In genomic region chr10:48533951-48534720, GRCh38 we compare ENCODE assay signal across 17 cellular contexts.
DNase-seq lines count a peak whose midpoint lies in the region; ATAC-seq and TF ChIP-seq lines count a peak whose summit lies in the region.
"Had no signal": no experiment of that assay in that cellular context is flagged by ENCODE, and none has a peak within 500 bp of the region (broad histone marks: within the 10 kb centered on the region; RNA-seq: fewer than 3 reads in every experiment).

No MANE protein-coding gene starts in this region.

- H3K36me3 ChIP-seq in adipocyte (ENCODE audit: control insufficient read depth, insufficient read depth, low read length, severe bottlenecking) (no peaks in the 10 kb centered on the region), WERI-Rb-1 (no peaks in the 10 kb centered on the region)
- H3K36me3 ChIP-seq: gastrocnemius medialis, suprapubic skin had no signal

- H3K9me3 ChIP-seq in adipocyte (ENCODE audit: control insufficient read depth, low read length), result no peaks in the 10 kb centered on the region
- H3K9me3 ChIP-seq in WERI-Rb-1 (ENCODE audit: severe bottlenecking), result no peaks in the 10 kb centered on the region
- H3K9me3 ChIP-seq: gastrocnemius medialis, suprapubic skin had no signal

- H3K4me3 ChIP-seq in adipocyte (ENCODE audit: low read length) (no peak overlapping the region), WERI-Rb-1 (ENCODE audit: low read depth, low read length) (no peak overlapping the region)
- H3K4me3 ChIP-seq: BLaER1 treated with 17β-estradiol and CSF1 and Interleukin-3, amounts not matched to agents 10 nM and 100 nM; gastrocnemius medialis; suprapubic skin had no signal

- no peak for ATAC-seq in HG03135 (IDR thresholded peaks at IDR 0.05; ENCODE audit: unreplicated experiment)
- no peak for ATAC-seq in GM19397 (IDR thresholded peaks at IDR 0.05; ENCODE audit: unreplicated experiment)
- ATAC-seq: activated CD8-positive, alpha-beta memory T cell treated with anti-CD3 and anti-CD28 coated beads, Interleukin-2, amount 10 ng/mL, durations not matched to agents 7 days and 5 days; gastrocnemius medialis; HepG2 had no signal

- no peaks in the 10 kb centered on the region for H3K4me1 ChIP-seq in adipocyte (ENCODE audit: control insufficient read depth, insufficient read depth, low read length)
- H3K4me1 ChIP-seq: gastrocnemius medialis, suprapubic skin had no signal

- H3K27me3 ChIP-seq in adipocyte (replicated peaks; ENCODE audit: control insufficient read depth, insufficient read depth, low read length), result no peaks in the 10 kb centered on the region
- no peaks in the 10 kb centered on the region for H3K27me3 ChIP-seq in WERI-Rb-1 (ENCODE audit: insufficient read depth, low read depth, severe bottlenecking)
- H3K27me3 ChIP-seq: BLaER1 treated with 17β-estradiol and CSF1 and Interleukin-3, amounts not matched to agents 10 nM and 100 nM; gastrocnemius medialis; suprapubic skin had no signal

- DNase-seq in AG08395 (ENCODE audit: low spot score), result peak; percentile 58
- DNase-seq in GM03348 (ENCODE audit: low spot score), result peak; percentile 52
- DNase-seq in adipocyte (ENCODE audit: low read depth), result peak; percentile 48
- DNase-seq in iPS DF 19.7 (ENCODE audit: low read depth, low spot score), result peak; percentile 73
- DNase-seq in WERI-Rb-1, result no peak
- no peak for DNase-seq in kidney tubule cell (ENCODE audit: low spot score)
- DNase-seq: activated CD8-positive, alpha-beta memory T cell treated with anti-CD3 and anti-CD28 coated beads, Interleukin-2, amount 10 ng/mL, durations not matched to agents 7 days and 5 days; activated naive CD4-positive, alpha-beta T cell treated with Interleukin-2 at 50 U/mL for 16 hours; DMS79 treated with DMSO at 0.1 percent for 48 hours; gastrocnemius medialis; NCI-H1092 treated with DMSO at 0.1 percent for 48 hours; NCI-H446 treated with DMSO at 0.1 percent for 48 hours had no signal

- H3K9ac ChIP-seq in adipocyte (ENCODE audit: low read length), result no peak overlapping the region
- H3K9ac ChIP-seq: BLaER1 treated with 17β-estradiol and CSF1 and Interleukin-3, amounts not matched to agents 10 nM and 100 nM had no signal

- no peak for TF ChIP-seq CTCF in WERI-Rb-1 (IDR thresholded peaks at IDR 0.05; ENCODE audit: low read depth, low read length)

- no peak overlapping the region for H3K27ac ChIP-seq in WERI-Rb-1
- H3K27ac ChIP-seq: BLaER1 treated with 17β-estradiol and CSF1 and Interleukin-3, amounts not matched to agents 10 nM and 100 nM; gastrocnemius medialis; suprapubic skin had no signal

Comparison
In these comparisons a context has a peak if more than half of its experiments do, and no peak if none do; other contexts are left out.
1. DNase-seq: peak in AG08395 (single experiment), GM03348 (single experiment), adipocyte (single experiment) and iPS DF 19.7 (single experiment); none in WERI-Rb-1 (single experiment) and kidney tubule cell (single experiment).